In the genomic region with DNA sequence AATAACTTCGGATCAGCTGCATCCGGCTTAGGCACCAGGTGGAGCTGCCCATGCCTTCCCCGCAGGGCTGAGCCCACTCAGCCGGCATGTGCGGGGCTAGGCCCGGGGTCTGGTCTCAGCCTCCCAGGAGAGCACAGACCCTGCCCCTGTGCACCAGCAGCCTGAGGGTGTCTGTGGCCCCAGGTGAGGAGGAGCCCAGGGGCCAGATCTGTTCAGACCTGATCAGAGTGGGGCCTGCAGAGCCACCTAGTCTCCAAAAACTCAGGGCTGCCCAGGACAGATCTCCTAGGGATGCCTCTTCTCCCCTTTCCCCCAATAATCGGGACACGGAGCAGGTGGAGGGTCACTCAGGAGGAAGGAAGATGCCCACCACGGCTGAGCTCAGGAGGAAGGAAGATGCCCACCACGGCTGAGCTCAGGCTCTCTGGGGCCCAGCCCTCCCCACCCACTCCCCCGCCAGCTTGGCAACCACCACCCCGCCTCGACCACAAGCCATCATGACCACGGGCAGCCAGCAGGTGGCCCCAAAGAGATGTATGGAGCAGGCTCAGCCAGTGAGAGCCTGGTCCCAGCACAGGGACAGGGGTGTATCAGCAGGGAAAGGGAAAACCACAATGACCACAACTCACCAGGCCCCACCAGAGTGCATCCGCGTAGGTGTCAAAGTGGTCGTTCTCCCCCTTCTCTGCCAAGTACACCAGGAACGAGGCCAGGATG, we compare ENCODE assay signal across 8 cellular contexts. TPM values are rescaled to one million over a fixed set of nuclear protein-coding genes. Genes with fewer than 3 reads are reported as not detected.
DNase-seq lines count a peak whose midpoint lies in the region; ATAC-seq, FAIRE-seq and TF ChIP-seq lines count a peak whose summit lies in the region.

No MANE protein-coding gene starts in this region.

- TF ChIP-seq EP300 in A549 (IDR thresholded peaks at IDR 0.05), result no peak
- no peak for TF ChIP-seq EP300 in gastroesophageal sphincter (IDR thresholded peaks at IDR 0.05)

- no peaks in the 10 kb centered on the region for H3F3A ChIP-seq in smooth muscle cell (ENCODE audit: low read depth)

- POLR2A ChIA-PET in A549 (lab: Yijun Ruan, JAX), result interaction anchor here (0.9 kb wide), 1 partner anchor 78 kb away, joined by 4 read pairs; no protein-coding TSS in a partner anchor

- H3K36me3 ChIP-seq in smooth muscle cell (ENCODE audit: low read depth) (no peaks in the 10 kb centered on the region), gastroesophageal sphincter (no peaks in the 10 kb centered on the region)

- no peaks in the 10 kb centered on the region for H3K4me1 ChIP-seq in A549
- no peaks in the 10 kb centered on the region for H3K4me1 ChIP-seq in smooth muscle cell (ENCODE audit: low read depth)
- no peaks in the 10 kb centered on the region for H3K4me1 ChIP-seq in gastroesophageal sphincter

- H3K9ac ChIP-seq in smooth muscle cell (ENCODE audit: low read depth), result no peak overlapping the region

- H3K27me3 ChIP-seq in smooth muscle cell (ENCODE audit: low read depth) (no peaks in the 10 kb centered on the region), gastroesophageal sphincter (peaks cover 62% of the 10 kb centered on the region)

- no peaks in the 10 kb centered on the region for H3K79me2 ChIP-seq in smooth muscle cell (ENCODE audit: low read depth)

- TF ChIP-seq POLR2A in A549 (IDR thresholded peaks at IDR 0.05; ENCODE audit: low read length) (no peak), GM12892 (IDR thresholded peaks at IDR 0.05; ENCODE audit: low read depth, low read length) (no peak), gastroesophageal sphincter (IDR thresholded peaks at IDR 0.05) (no peak)

- no peak overlapping the region for H2AFZ ChIP-seq in smooth muscle cell (ENCODE audit: low read depth)

- DNase-seq in A549 (ENCODE audit: low read depth in 1 of 2, low spot score in 1 of 2) (peak; percentile 55 to 57), GM12892 (ENCODE audit: insufficient read length) (peak; percentile 69), NCI-H69 (lab: John Stamatoyannopoulos, UW) (peak; percentile 60), activated T-cell treated with anti-CD3 and anti-CD28 coated beads for 24 hours (ENCODE audit: low read depth) (peak; percentile 43), fibroblast of the aortic adventitia (ENCODE audit: low read depth) (peak; percentile 14), smooth muscle cell (lab: John Stamatoyannopoulos, UW; ENCODE audit: unreplicated experiment) (peak; percentile 14)

- TF ChIP-seq CTCF in A549 (IDR thresholded peaks at IDR 0.05) (peak; percentile 14; the same call in 2 of the 3 replicates), fibroblast of the aortic adventitia (IDR thresholded peaks at IDR 0.05; ENCODE audit: insufficient read depth, low read length) (peak; percentile 34), smooth muscle cell (IDR thresholded peaks at IDR 0.05; ENCODE audit: borderline replicate concordance, insufficient read depth, poor library complexity, severe bottlenecking) (peak; percentile 45), gastroesophageal sphincter (IDR thresholded peaks at IDR 0.05) (peak in 2 of 4 experiments; percentile 20 to 40)

- no peak overlapping the region for H3K4me3 ChIP-seq in A549
- H3K4me3 ChIP-seq in fibroblast of the aortic adventitia (ENCODE audit: low read depth, low read length), result no peak overlapping the region
- no peak overlapping the region for H3K4me3 ChIP-seq in smooth muscle cell
- no peak overlapping the region for H3K4me3 ChIP-seq in gastroesophageal sphincter

- H4K20me1 ChIP-seq in smooth muscle cell (ENCODE audit: low read depth), result no peaks in the 10 kb centered on the region

- no peak overlapping the region for H3K27ac ChIP-seq in A549
- no peak overlapping the region for H3K27ac ChIP-seq in smooth muscle cell (ENCODE audit: low read depth)
- H3K27ac ChIP-seq in gastroesophageal sphincter, result no peak overlapping the region

- FAIRE-seq in A549 (lab: Jason Lieb, UNC) (no peak), GM12892 (lab: Jason Lieb, UNC) (peak; percentile 92)

- no peaks in the 10 kb centered on the region; the same call in 2 of the 3 replicates for H3K9me3 ChIP-seq in A549
- no peaks in the 10 kb centered on the region for H3K9me3 ChIP-seq in smooth muscle cell (replicated peaks; ENCODE audit: low read depth)
- no peaks in the 10 kb centered on the region for H3K9me3 ChIP-seq in gastroesophageal sphincter

- H3K4me2 ChIP-seq in A549 (no peak overlapping the region), smooth muscle cell (no peak overlapping the region)

- CTCF ChIA-PET in A549 (lab: Yijun Ruan, JAX), result interaction anchor here (0.6 to 1.7 kb wide), 9 partner anchors 10 to 134 kb away, joined by 3 to 8 read pairs (median 4); partner anchors contain the start of gene PTK6

- ATAC-seq in A549 (peak; percentile 47 to 86; a peak in 5 of 6 replicates), HG02571 (IDR thresholded peaks at IDR 0.05; ENCODE audit: unreplicated experiment) (no peak), gastroesophageal sphincter (no peak)

- WGBS in A549 (ENCODE audit: missing lambda C conversion rate), result 48% methylated on average over 11 of the region's 18 CpGs
- WGBS in smooth muscle cell (ENCODE audit: low lambda C conversion rate), result 63% methylated on average over 18 of the region's 18 CpGs
- WGBS in gastroesophageal sphincter (ENCODE audit: low coverage in 1 of 2), 2 donors, result 69 to 91% methylated on average over 4 of the region's 18 CpGs

- TF ChIP-seq RAD21 in A549 (conservative IDR thresholded peaks at IDR 0.05 in 1 of 2, IDR thresholded peaks at IDR 0.05 in 1 of 2), result peak in 1 of 2 experiments; percentile 53; a peak in 2 of 5 replicates

TF ChIP-seq in A549, 52 proteins besides CTCF, POLR2A, EP300 and RAD21 (continues in another document):
- TF ChIP-seq ZNF302 (CRISPR knock-in tag; IDR thresholded peaks at IDR 0.05) (no peak), HES2 (IDR thresholded peaks at IDR 0.05) (no peak), HOXB13 (CRISPR knock-in tag; IDR thresholded peaks at IDR 0.05; ENCODE audit: low read depth) (no peak), RCOR1 (IDR thresholded peaks at IDR 0.05; ENCODE audit: low read depth, low read length) (no peak), SMC3 (IDR thresholded peaks at IDR 0.05) (no peak), JUNB (IDR thresholded peaks at IDR 0.05) (no peak), ESRRA (IDR thresholded peaks at IDR 0.05; ENCODE audit: borderline replicate concordance, low read length) (no peak), USF2 (IDR thresholded peaks at IDR 0.05) (no peak), CBX8 (IDR thresholded peaks at IDR 0.05) (no peak), HOXB5 (CRISPR knock-in tag; IDR thresholded peaks at IDR 0.05) (no peak)
- TF ChIP-seq, protein P1, sequence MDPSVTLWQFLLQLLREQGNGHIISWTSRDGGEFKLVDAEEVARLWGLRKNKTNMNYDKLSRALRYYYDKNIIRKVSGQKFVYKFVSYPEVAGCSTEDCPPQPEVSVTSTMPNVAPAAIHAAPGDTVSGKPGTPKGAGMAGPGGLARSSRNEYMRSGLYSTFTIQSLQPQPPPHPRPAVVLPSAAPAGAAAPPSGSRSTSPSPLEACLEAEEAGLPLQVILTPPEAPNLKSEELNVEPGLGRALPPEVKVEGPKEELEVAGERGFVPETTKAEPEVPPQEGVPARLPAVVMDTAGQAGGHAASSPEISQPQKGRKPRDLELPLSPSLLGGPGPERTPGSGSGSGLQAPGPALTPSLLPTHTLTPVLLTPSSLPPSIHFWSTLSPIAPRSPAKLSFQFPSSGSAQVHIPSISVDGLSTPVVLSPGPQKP (IDR thresholded peaks at IDR 0.05; ENCODE audit: low read depth, low read length), result no peak
- TF ChIP-seq, protein P2, sequence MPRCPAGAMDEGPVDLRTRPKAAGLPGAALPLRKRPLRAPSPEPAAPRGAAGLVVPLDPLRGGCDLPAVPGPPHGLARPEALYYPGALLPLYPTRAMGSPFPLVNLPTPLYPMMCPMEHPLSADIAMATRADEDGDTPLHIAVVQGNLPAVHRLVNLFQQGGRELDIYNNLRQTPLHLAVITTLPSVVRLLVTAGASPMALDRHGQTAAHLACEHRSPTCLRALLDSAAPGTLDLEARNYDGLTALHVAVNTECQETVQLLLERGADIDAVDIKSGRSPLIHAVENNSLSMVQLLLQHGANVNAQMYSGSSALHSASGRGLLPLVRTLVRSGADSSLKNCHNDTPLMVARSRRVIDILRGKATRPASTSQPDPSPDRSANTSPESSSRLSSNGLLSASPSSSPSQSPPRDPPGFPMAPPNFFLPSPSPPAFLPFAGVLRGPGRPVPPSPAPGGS (IDR thresholded peaks at IDR 0.05), result no peak

RNA-seq across cellular contexts. Expression of gene KCNQ2, which starts 30.5 kb away (rescaled TPM):
- polyA plus RNA-seq in A549 (2011; rRNA removed), result 0.14 and 0.32 TPM in 2 replicates
- 1.1 and 1.2 TPM in 2 replicates for polyA plus RNA-seq in A549 (2012; cell fraction: cytosol; rRNA removed)
- polyA plus RNA-seq in A549 (2012; cell fraction: nucleus; rRNA removed), result 0.91 and 1.3 TPM in 2 replicates
- polyA plus RNA-seq in A549 (2017; fragmentation: RNase III; extraction: RNeasy Plus Mini Kit Qiagen cat#74134 plus additional on column Dnase treatment), result 0.15 to 0.38 TPM (median 0.36 TPM) in 3 replicates
- polyA minus RNA-seq in A549 (2011; rRNA and poly(A)+ RNA removed), result not detected in 2 replicates
- 2.7 TPM for polyA plus RNA-seq in GM12892 (2012; ENCODE audit: missing spikeins)
- not detected in 2 replicates for total RNA-seq in fibroblast of the aortic adventitia (ENCODE audit: low replicate concordance)
- total RNA-seq in smooth muscle cell, result 1.5 and 5.1 TPM in 2 replicates
- polyA plus RNA-seq in smooth muscle cell, result 1.8 and 5.7 TPM in 2 replicates
- under 1 TPM in 3 of 4 donors, not detected in 1; 0.19 to 0.40 (median 0.40) TPM for total RNA-seq in gastroesophageal sphincter

RNA-seq across cellular contexts. Expression of gene EEF1A2, which starts 56.9 kb away (rescaled TPM):
- polyA plus RNA-seq in A549 (2011; rRNA removed) (16.3 and 17.4 TPM in 2 replicates), A549 (2017; fragmentation: RNase III; extraction: RNeasy Plus Mini Kit Qiagen cat#74134 plus additional on column Dnase treatment) (128 to 141 TPM (median 129 TPM) in 3 replicates), smooth muscle cell (2.1 and 7.7 TPM in 2 replicates)
- 34.8 and 42.6 TPM in 2 replicates for polyA plus RNA-seq in A549 (2012; cell fraction: cytosol; rRNA removed)
- polyA plus RNA-seq in A549 (2012; cell fraction: nucleus; rRNA removed), result 54.0 and 82.0 TPM in 2 replicates
- 17.8 and 30.8 TPM in 2 replicates for polyA minus RNA-seq in A549 (2011; rRNA and poly(A)+ RNA removed)
- 1.2 TPM for polyA plus RNA-seq in GM12892 (2012; ENCODE audit: missing spikeins)
- total RNA-seq in fibroblast of the aortic adventitia (ENCODE audit: low replicate concordance) (0.18 TPM in 1 of 2 replicates, not detected in the other), smooth muscle cell (1.8 and 5.1 TPM in 2 replicates), gastroesophageal sphincter (1 to 10 TPM in 3 of 4 donors, under 1 TPM in 1; 0.47 to 6.5 (median 3.4) TPM)

Comparison
In these comparisons a context has a peak if more than half of its experiments do, and no peak if none do; other contexts are left out.
1. ATAC-seq: peak in A549 (2 of 2); none in HG02571 (single experiment) and gastroesophageal sphincter (single experiment).
2. DNase-seq: peak in every context shown above with its lines; median percentile 69 in GM12892; 60 in NCI-H69; 56 in A549; 43 in activated T-cell treated with anti-CD3 and anti-CD28 coated beads for 24 hours; 14 in fibroblast of the aortic adventitia; 14 in smooth muscle cell.